Comparison of ENCODE assay signal across 8 cellular contexts in genomic region chr16:15642557-15643452, GRCh38. TPM values are rescaled to one million over a fixed set of nuclear protein-coding genes. Genes with fewer than 3 reads are reported as not detected.
A peak's percentile ranks its signal among the peaks of the same experiment; 100 is the strongest.
DNase-seq lines count a peak whose midpoint lies in the region; ATAC-seq and TF ChIP-seq lines count a peak whose summit lies in the region.

TSS of gene MARF1 (minus strand) at chr16:15643154. CDS start at chr16:15639233, 3,921 bp downstream.

- TF ChIP-seq CTCF in activated B cell treated with CpG ODN at 0.5 μM for 24 hours (IDR thresholded peaks at IDR 0.05) (no peak), cardiac fibroblast (IDR thresholded peaks at IDR 0.05; ENCODE audit: low read depth, low read length) (peak; percentile 36), spleen (IDR thresholded peaks at IDR 0.05 in 8 of 11, conservative IDR thresholded peaks at IDR 0.05 in 3 of 11) (peak in 10 of 11 experiments; percentile 23 to 68 (median 56))

- H3K27me3 ChIP-seq in spleen (replicated peaks in 1 of 7), result no peaks in the 10 kb centered on the region

- H3K4me1 ChIP-seq in spleen, result peaks cover 32 to 60% (median 53%) of the 10 kb centered on the region in 6 donors

- H3K36me3 ChIP-seq in spleen, result peaks cover 0 to 27% (median 13%) of the 10 kb centered on the region in 6 donors

- peak within 1 kb of the TSS; percentile 95 to 97 for H3K4me3 ChIP-seq in cardiac fibroblast (replicated peaks in 1 of 2; ENCODE audit: low read depth in 2 of 2, low read length in 2 of 2)
- H3K4me3 ChIP-seq in spleen, result peak within 1 kb of the TSS; percentile 59 to 92 (median 86)

- H3K4me3 Mint-ChIP-seq in activated B cell treated with CpG ODN at 0.5 μM for 24 hours, result peak within 1 kb of the TSS; percentile 84

- no peaks in the 10 kb centered on the region for H3K9me3 Mint-ChIP-seq in activated B cell treated with CpG ODN at 0.5 μM for 24 hours

- ATAC-seq in HG03196 (IDR thresholded peaks at IDR 0.05; ENCODE audit: unreplicated experiment), result peak; percentile 55
- ATAC-seq in activated B cell treated with CpG ODN at 0.5 μM for 24 hours (ENCODE audit: low read depth), result peak; percentile 73

- DNase-seq in AG08396 (ENCODE audit: low spot score) (peak; percentile 94), NCI-H345 (lab: John Stamatoyannopoulos, UW) (peak; percentile 98), activated B cell treated with CpG ODN at 0.5 μM for 24 hours (peak; percentile 100), cardiac fibroblast (ENCODE audit: low read depth in 2 of 2) (peak; percentile 96 to 97), inferior parietal cortex (ENCODE audit: extremely low spot score) (peak; percentile 93), spleen (peak; percentile 99)

- H3K4me1 Mint-ChIP-seq in activated B cell treated with CpG ODN at 0.5 μM for 24 hours, result peaks cover 80% of the 10 kb centered on the region

- peak within 1 kb of the TSS; percentile 98 for H3K27ac Mint-ChIP-seq in activated B cell treated with CpG ODN at 0.5 μM for 24 hours

- H3K27me3 Mint-ChIP-seq in activated B cell treated with CpG ODN at 0.5 μM for 24 hours, result no peaks in the 10 kb centered on the region

- POLR2A ChIA-PET in activated B cell treated with CpG ODN at 0.5 μM for 24 hours (lab: Charles Lee), result interaction anchor here (0.5 to 7.3 kb wide), 25 partner anchors 9 to 1644 kb away, joined by 3 to 142 read pairs (median 6); partner anchors contain the start of genes BFAR, BMERB1, CEP20 and NDE1

- peak within 1 kb of the TSS; percentile 95 to 100 (median 99) for H3K27ac ChIP-seq in spleen

- in situ Hi-C loops in GM18951 (cut with MboI; ENCODE audit: low sequenced_read_pairs, unreplicated experiment), result no loop called here

- 0 to 1% (median 0%) methylated on average over 49 to 63 of the region's 63 CpGs for WGBS in spleen, 5 donors

- intact Hi-C loops in activated B cell treated with CpG ODN at 0.5 μM for 24 hours (cut with micrococcal nuclease) (loop anchor here (1.0 to 10.0 kb wide), 8 partner anchors 8 to 1011 kb away; partner anchors contain the start of genes BFAR, CEP20 and PARN), spleen (cut with DNase I; ENCODE audit: low total_unique reads) (no loop called here)

- CTCF ChIA-PET in activated B cell treated with CpG ODN at 0.5 μM for 24 hours (lab: Charles Lee), result interaction anchor here (0.7 to 4.0 kb wide), 12 partner anchors 8 to 219 kb away, joined by 3 to 20 read pairs (median 5); no protein-coding TSS in a partner anchor

- peaks cover 36% of the 10 kb centered on the region for H3K36me3 Mint-ChIP-seq in activated B cell treated with CpG ODN at 0.5 μM for 24 hours (ENCODE audit: low read depth)

- TF ChIP-seq POLR2A in GM18951 (IDR thresholded peaks at IDR 0.05; ENCODE audit: extremely low read depth, insufficient read depth, insufficient read length) (peak; percentile 79), spleen (IDR thresholded peaks at IDR 0.05) (peak; percentile 75 to 97 (median 92))

- no peaks in the 10 kb centered on the region for H3K9me3 ChIP-seq in spleen

RNA-seq across cellular contexts. Expression of gene MARF1, which starts in this region (rescaled TPM):
- 160 and 186 TPM in 2 replicates for total RNA-seq in activated B cell treated with CpG ODN at 0.5 μM for 24 hours
- 100 to 1,000 TPM in 5 of 7 donors, 10 to 100 TPM in 2; 79.4 to 169 (median 134) TPM for total RNA-seq in spleen
- polyA plus RNA-seq in spleen, result 10 to 100 TPM; 24.0 to 33.9 (median 33.8) TPM

Comparison
In these comparisons a context has a peak if more than half of its experiments do, and no peak if none do; other contexts are left out.
1. Peak in every context shown above with its lines: DNase-seq, ATAC-seq, H3K4me3 ChIP-seq and H3K27ac ChIP-seq.